Comparison of ENCODE assay signal across 9 cellular contexts in the genomic region with DNA sequence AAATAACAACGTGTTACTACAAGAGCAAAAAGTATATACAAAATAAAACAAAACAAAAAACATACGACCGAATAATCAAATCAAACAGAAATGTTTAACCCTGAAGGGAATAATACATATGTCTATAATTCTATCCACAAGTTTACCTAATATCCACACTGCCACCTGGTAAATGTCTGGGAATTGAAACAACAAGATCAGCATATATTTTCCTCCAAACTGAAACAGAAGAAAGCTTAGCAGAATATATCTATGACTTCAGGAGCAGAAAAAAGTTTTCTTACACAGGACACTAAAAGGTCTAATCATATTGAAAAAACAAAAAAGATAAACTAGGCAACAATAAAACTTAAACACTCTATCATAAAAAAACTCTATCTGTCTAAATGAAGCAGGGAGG.
"Had no signal": no experiment of that assay in that cellular context is flagged by ENCODE, and none has a peak within 500 bp of the region (broad histone marks: within the 10 kb centered on the region; RNA-seq: fewer than 3 reads in every experiment).

No MANE protein-coding gene starts in this region.

- H3K27ac ChIP-seq: GM23248, HL-60 had no signal

- ATAC-seq: HCT116 had no signal

- H2AFZ ChIP-seq: GM23248 had no signal

- H3K4me1 ChIP-seq: HAP-1 had no signal

- H3K9me3 ChIP-seq: HAP-1 had no signal

- H3K9ac ChIP-seq: GM23248 had no signal

- H3K36me3 ChIP-seq: HAP-1 had no signal

- H3K4me3 ChIP-seq: GM23248, HAP-1 had no signal

- DNase-seq: GM23248, GOT3, H7, HFFc6, IMR-90, KBM-7 had no signal
